ENCODE assay signal across 8 cellular contexts in genomic region chr3:104102386-104102785, GRCh38.
A peak's percentile ranks its signal among the peaks of the same experiment; 100 is the strongest.
DNase-seq lines count a peak whose midpoint lies in the region; ATAC-seq and TF ChIP-seq lines count a peak whose summit lies in the region.

No MANE protein-coding gene starts in this region.

- no peaks in the 10 kb centered on the region for H3K9me3 ChIP-seq in HCT116 (ENCODE audit: control insufficient read depth in 1 of 2, insufficient read depth in 1 of 2, low read depth in 1 of 2, low read length in 2 of 2)
- H3K9me3 ChIP-seq in tibial nerve: no peaks in the 10 kb centered on the region

- H3K4me1 ChIP-seq in HCT116 (ENCODE audit: control insufficient read depth in 1 of 2, insufficient read depth in 2 of 2, low read length in 2 of 2) (peaks cover 0 to 3% of the 10 kb centered on the region in 2 experiments; a peak in 1 of 4 replicates), tibial nerve (no peaks in the 10 kb centered on the region)

- RAD21 ChIA-PET in HCT116 (lab: Charles Lee; ENCODE audit: low non-redundant PET in 1 of 2, low total read pairs in 2 of 2, uncharacterized antibody in 2 of 2, unreplicated experiment in 2 of 2): no interaction called here

- DNase-seq in GM12865 (ENCODE audit: low read depth) (peak; percentile 78), HCT116 (ENCODE audit: low read depth, low spot score) (peak; percentile 45), Kasumi-1 (lab: John Stamatoyannopoulos, UW) (peak; percentile 68 to 77), SK-N-DZ (ENCODE audit: low spot score) (peak; percentile 56), glomerular visceral epithelial cell (ENCODE audit: extremely low spot score) (peak; percentile 26), tibial nerve (ENCODE audit: low spot score in 2 of 2) (peak in 1 of 2 donors; percentile 44), activated gamma-delta T cell (lab: John Stamatoyannopoulos, UW) (no peak)

- 10 to 16% methylated on average over 3 of the region's 3 CpGs for WGBS in tibial nerve, 2 donors

- H4K20me1 ChIP-seq in HCT116 (ENCODE audit: insufficient read depth): no peaks in the 10 kb centered on the region; the same call in 1 of the 2 replicates

- TF ChIP-seq EP300 in tibial nerve (IDR thresholded peaks at IDR 0.05): no peak

- H3K36me3 ChIP-seq in HCT116 (ENCODE audit: control insufficient read depth in 1 of 2, insufficient read depth in 2 of 2, low read length in 2 of 2) (no peaks in the 10 kb centered on the region), tibial nerve (no peaks in the 10 kb centered on the region)

- H2AFZ ChIP-seq in HCT116 (ENCODE audit: low read depth, low read length, poor library complexity, severe bottlenecking): peak overlapping the region; percentile 99

- H3K4me2 ChIP-seq in HCT116 (ENCODE audit: low read length): no peak overlapping the region

- CTCF ChIA-PET in HCT116 (lab: Charles Lee): interaction anchor here (0.6 to 1.6 kb wide), 10 partner anchors 8 to 1266 kb away, joined by 3 to 5 read pairs (median 4); no protein-coding TSS in a partner anchor

- peak; percentile 80 for TF ChIP-seq CTCF in 22Rv1 (IDR thresholded peaks at IDR 0.05)
- TF ChIP-seq CTCF in GM12865 (IDR thresholded peaks at IDR 0.05; ENCODE audit: insufficient read depth, low read depth, low read length, missing control alignments): peak; percentile 83
- peak; percentile 35 to 74 (median 73); a peak in 5 of 6 replicates for TF ChIP-seq CTCF in HCT116 (IDR thresholded peaks at IDR 0.05 in 2 of 3, conservative IDR thresholded peaks at IDR 0.05 in 1 of 3; ENCODE audit: borderline replicate concordance in 1 of 3, insufficient read depth in 1 of 3, low read depth in 2 of 3, low read length in 2 of 3)
- peak in 3 of 5 experiments; percentile 24 to 36 (median 25) for TF ChIP-seq CTCF in tibial nerve (IDR thresholded peaks at IDR 0.05)

- POLR2A ChIA-PET in HCT116 (lab: Charles Lee): no interaction called here

- H3K27ac ChIP-seq in 22Rv1 (no peak overlapping the region), HCT116 (ENCODE audit: low read depth, low read length) (no peak overlapping the region), tibial nerve (no peak overlapping the region)

- no peak overlapping the region for H3K9ac ChIP-seq in HCT116 (ENCODE audit: low read length)

- H3K27me3 ChIP-seq in HCT116 (ENCODE audit: insufficient read depth, low read length) (no peaks in the 10 kb centered on the region), tibial nerve (no peaks in the 10 kb centered on the region)

- TF ChIP-seq POLR2A in HCT116 (IDR thresholded peaks at IDR 0.05; ENCODE audit: borderline replicate concordance, extremely low read depth, insufficient read depth, insufficient read length) (no peak), tibial nerve (IDR thresholded peaks at IDR 0.05) (no peak)

- H3K4me3 ChIP-seq in GM12865 (ENCODE audit: low read depth, low read length) (no peak overlapping the region), HCT116 (replicated peaks in 1 of 2; ENCODE audit: low read depth in 1 of 2, low read length in 2 of 2) (no peak overlapping the region), tibial nerve (no peak overlapping the region)

- intact Hi-C loops in HCT116 (cut with micrococcal nuclease): loop anchor here (5.0 kb wide), 1 partner anchor 1265 kb away; the partner anchor contains the start of gene ALCAM

- BruUV-seq in HCT116 (replicated peaks; lab: Mats Ljungman, UMichigan): no TSS peak

- peak; percentile 65 for TF ChIP-seq RAD21 in HCT116 (IDR thresholded peaks at IDR 0.05; ENCODE audit: low read depth)

- H3K79me2 ChIP-seq in HCT116 (ENCODE audit: insufficient read depth, low read length): no peaks in the 10 kb centered on the region

- H3K9me2 ChIP-seq in HCT116 (ENCODE audit: insufficient read depth): no peaks in the 10 kb centered on the region

- ATAC-seq in HCT116: peak; percentile 97

TF ChIP-seq in HCT116, 20 proteins besides CTCF, POLR2A, EP300 and RAD21:
- TF ChIP-seq EZH2phosphoT487 (IDR thresholded peaks at IDR 0.05; ENCODE audit: borderline replicate concordance) (no peak), MAX (IDR thresholded peaks at IDR 0.05) (peak; percentile 68)

Comparison
In these comparisons a context has a peak if more than half of its experiments do, and no peak if none do; other contexts are left out.
1. CTCF ChIP-seq: peak in every context shown above with its lines; median percentile 83 in GM12865; 80 in 22Rv1; 73 in HCT116; 25 in tibial nerve.